In genomic region chr1:44822981-44823451, GRCh38 we compare ENCODE assay signal across 1 cellular context.
TF ChIP-seq lines count a peak whose summit lies in the region.

No MANE protein-coding gene starts in this region.

TF ChIP-seq in H1, 55 proteins besides CTCF, POLR2A, EP300 and RAD21:
- TF ChIP-seq YY1 (IDR thresholded peaks at IDR 0.05; ENCODE audit: low read depth, low read length) (no peak), ZNF274 (IDR thresholded peaks at IDR 0.05; ENCODE audit: borderline replicate concordance, extremely low read depth, low read length) (no peak), CBX8 (IDR thresholded peaks at IDR 0.05; ENCODE audit: borderline replicate concordance, low read depth, low read length) (no peak), EZH2 (IDR thresholded peaks at IDR 0.05; ENCODE audit: low read depth, low read length, severe bottlenecking) (no peak), MAX (IDR thresholded peaks at IDR 0.05) (no peak), RXRA (IDR thresholded peaks at IDR 0.05; ENCODE audit: insufficient read depth, low read depth, low read length) (no peak), ATF3 (IDR thresholded peaks at IDR 0.05; ENCODE audit: insufficient read depth, low read depth, low read length) (no peak), SRF (IDR thresholded peaks at IDR 0.05; ENCODE audit: low read depth, low read length) (no peak), BCL11A (IDR thresholded peaks at IDR 0.05; ENCODE audit: low read depth in 2 of 2, low read length in 2 of 2) (no peak), POU5F1 (IDR thresholded peaks at IDR 0.05; ENCODE audit: low read depth, low read length) (no peak), HDAC6 (IDR thresholded peaks at IDR 0.05; ENCODE audit: low read depth, low read length) (no peak)
- TF ChIP-seq, protein P1, sequence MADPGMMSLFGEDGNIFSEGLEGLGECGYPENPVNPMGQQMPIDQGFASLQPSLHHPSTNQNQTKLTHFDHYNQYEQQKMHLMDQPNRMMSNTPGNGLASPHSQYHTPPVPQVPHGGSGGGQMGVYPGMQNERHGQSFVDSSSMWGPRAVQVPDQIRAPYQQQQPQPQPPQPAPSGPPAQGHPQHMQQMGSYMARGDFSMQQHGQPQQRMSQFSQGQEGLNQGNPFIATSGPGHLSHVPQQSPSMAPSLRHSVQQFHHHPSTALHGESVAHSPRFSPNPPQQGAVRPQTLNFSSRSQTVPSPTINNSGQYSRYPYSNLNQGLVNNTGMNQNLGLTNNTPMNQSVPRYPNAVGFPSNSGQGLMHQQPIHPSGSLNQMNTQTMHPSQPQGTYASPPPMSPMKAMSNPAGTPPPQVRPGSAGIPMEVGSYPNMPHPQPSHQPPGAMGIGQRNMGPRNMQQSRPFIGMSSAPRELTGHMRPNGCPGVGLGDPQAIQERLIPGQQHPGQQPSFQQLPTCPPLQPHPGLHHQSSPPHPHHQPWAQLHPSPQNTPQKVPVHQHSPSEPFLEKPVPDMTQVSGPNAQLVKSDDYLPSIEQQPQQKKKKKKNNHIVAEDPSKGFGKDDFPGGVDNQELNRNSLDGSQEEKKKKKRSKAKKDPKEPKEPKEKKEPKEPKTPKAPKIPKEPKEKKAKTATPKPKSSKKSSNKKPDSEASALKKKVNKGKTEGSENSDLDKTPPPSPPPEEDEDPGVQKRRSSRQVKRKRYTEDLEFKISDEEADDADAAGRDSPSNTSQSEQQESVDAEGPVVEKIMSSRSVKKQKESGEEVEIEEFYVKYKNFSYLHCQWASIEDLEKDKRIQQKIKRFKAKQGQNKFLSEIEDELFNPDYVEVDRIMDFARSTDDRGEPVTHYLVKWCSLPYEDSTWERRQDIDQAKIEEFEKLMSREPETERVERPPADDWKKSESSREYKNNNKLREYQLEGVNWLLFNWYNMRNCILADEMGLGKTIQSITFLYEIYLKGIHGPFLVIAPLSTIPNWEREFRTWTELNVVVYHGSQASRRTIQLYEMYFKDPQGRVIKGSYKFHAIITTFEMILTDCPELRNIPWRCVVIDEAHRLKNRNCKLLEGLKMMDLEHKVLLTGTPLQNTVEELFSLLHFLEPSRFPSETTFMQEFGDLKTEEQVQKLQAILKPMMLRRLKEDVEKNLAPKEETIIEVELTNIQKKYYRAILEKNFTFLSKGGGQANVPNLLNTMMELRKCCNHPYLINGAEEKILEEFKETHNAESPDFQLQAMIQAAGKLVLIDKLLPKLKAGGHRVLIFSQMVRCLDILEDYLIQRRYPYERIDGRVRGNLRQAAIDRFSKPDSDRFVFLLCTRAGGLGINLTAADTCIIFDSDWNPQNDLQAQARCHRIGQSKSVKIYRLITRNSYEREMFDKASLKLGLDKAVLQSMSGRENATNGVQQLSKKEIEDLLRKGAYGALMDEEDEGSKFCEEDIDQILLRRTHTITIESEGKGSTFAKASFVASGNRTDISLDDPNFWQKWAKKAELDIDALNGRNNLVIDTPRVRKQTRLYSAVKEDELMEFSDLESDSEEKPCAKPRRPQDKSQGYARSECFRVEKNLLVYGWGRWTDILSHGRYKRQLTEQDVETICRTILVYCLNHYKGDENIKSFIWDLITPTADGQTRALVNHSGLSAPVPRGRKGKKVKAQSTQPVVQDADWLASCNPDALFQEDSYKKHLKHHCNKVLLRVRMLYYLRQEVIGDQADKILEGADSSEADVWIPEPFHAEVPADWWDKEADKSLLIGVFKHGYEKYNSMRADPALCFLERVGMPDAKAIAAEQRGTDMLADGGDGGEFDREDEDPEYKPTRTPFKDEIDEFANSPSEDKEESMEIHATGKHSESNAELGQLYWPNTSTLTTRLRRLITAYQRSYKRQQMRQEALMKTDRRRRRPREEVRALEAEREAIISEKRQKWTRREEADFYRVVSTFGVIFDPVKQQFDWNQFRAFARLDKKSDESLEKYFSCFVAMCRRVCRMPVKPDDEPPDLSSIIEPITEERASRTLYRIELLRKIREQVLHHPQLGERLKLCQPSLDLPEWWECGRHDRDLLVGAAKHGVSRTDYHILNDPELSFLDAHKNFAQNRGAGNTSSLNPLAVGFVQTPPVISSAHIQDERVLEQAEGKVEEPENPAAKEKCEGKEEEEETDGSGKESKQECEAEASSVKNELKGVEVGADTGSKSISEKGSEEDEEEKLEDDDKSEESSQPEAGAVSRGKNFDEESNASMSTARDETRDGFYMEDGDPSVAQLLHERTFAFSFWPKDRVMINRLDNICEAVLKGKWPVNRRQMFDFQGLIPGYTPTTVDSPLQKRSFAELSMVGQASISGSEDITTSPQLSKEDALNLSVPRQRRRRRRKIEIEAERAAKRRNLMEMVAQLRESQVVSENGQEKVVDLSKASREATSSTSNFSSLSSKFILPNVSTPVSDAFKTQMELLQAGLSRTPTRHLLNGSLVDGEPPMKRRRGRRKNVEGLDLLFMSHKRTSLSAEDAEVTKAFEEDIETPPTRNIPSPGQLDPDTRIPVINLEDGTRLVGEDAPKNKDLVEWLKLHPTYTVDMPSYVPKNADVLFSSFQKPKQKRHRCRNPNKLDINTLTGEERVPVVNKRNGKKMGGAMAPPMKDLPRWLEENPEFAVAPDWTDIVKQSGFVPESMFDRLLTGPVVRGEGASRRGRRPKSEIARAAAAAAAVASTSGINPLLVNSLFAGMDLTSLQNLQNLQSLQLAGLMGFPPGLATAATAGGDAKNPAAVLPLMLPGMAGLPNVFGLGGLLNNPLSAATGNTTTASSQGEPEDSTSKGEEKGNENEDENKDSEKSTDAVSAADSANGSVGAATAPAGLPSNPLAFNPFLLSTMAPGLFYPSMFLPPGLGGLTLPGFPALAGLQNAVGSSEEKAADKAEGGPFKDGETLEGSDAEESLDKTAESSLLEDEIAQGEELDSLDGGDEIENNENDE (IDR thresholded peaks at IDR 0.05; ENCODE audit: insufficient replicate concordance, low read length) = no peak
TF ChIP-seq in H1: peak in this region for 0.
